ENCODE assay signal across 8 cellular contexts in the genomic region with DNA sequence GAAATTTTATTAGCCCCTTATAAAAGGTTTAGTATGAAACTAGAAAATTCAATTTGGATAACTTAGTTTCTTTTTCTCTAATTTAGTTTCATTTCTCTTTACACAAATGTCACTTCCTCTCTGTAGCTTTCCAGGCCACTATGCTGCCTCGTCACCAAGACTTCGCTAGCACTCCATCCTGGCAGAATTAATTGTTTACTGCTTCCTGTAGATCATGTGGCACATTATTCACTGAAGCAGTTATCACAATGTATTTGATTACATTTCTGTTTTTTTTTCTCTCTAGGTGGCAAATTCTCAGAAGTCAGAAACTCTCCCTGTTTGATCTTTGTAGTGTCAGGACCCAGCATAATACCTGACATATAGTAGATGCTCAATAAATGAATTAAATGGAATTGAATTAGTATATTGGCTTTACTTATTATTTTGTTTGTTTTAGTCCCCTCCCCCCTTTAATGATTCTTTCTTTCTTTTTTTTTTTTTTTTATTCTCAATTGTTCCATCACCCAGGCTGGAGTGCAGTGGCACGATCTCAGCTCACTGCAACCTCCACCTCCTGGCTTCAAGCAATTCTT.
DNase-seq lines count a peak whose midpoint lies in the region; ATAC-seq, FAIRE-seq and TF ChIP-seq lines count a peak whose summit lies in the region.
"Had no signal": no experiment of that assay in that cellular context is flagged by ENCODE, and none has a peak within 500 bp of the region (broad histone marks: within the 10 kb centered on the region; RNA-seq: fewer than 3 reads in every experiment).

No MANE protein-coding gene starts in this region.

- no peak for FAIRE-seq in H54 (lab: Jason Lieb, UNC)

- no peak for TF ChIP-seq POLR2A in H54 (IDR thresholded peaks at IDR 0.05; ENCODE audit: low read depth, low read length)

- TF ChIP-seq CTCF in foreskin fibroblast (IDR thresholded peaks at IDR 0.05; ENCODE audit: low read depth, low read length): no peak

- peak; percentile 41 for DNase-seq in SIG-M5 (lab: John Stamatoyannopoulos, UW)
- DNase-seq in effector CD4-positive, alpha-beta T cell: peak; percentile 12
- no peak for DNase-seq in foreskin fibroblast
- DNase-seq in H54 (ENCODE audit: insufficient read length, low spot score): no peak
- DNase-seq in DMS 273 treated with DMSO at 0.1 percent for 48 hours (lab: John Stamatoyannopoulos, UW): no peak

- H3K4me3 ChIP-seq in foreskin fibroblast (ENCODE audit: low read depth in 1 of 2, low read length in 2 of 2): no peak overlapping the region

- ATAC-seq in GM19324 (IDR thresholded peaks at IDR 0.05; ENCODE audit: low FRiP score, unreplicated experiment) (peak; percentile 75), HG02943 (IDR thresholded peaks at IDR 0.05; ENCODE audit: low read depth, unreplicated experiment) (peak; percentile 84)
- ATAC-seq: Panc1 had no signal

Comparison
In these comparisons a context has a peak if more than half of its experiments do, and no peak if none do; other contexts are left out.
1. DNase-seq: peak in SIG-M5 (single experiment) and effector CD4-positive, alpha-beta T cell (single experiment); none in foreskin fibroblast (0 of 2), H54 (single experiment) and DMS 273 treated with DMSO at 0.1 percent for 48 hours (single experiment).